33 cellular contexts compared by ENCODE assay signal in the genomic region with DNA sequence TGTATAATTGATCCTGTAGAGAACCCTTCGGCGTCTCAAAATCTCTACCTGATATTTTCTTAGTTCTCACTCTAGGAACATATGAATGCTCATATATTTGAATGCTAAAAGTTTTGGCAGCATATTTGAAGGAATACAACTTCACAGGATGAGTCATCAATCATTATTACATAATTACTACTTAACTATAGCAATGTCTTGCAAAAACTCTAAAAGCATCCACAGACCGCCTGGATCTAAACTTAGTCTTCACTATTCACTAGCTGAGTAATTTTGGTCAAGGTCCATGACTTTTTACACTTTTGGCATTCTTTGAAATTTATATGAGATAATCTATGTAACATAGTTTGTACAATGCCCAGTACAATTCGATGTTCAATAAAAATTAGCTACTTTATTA.
"Had no signal": no experiment of that assay in that cellular context is flagged by ENCODE, and none has a peak within 500 bp of the region (broad histone marks: within the 10 kb centered on the region; RNA-seq: fewer than 3 reads in every experiment).

No MANE protein-coding gene starts in this region.

- H3K4me3 Mint-ChIP-seq: dendritic cell treated with granulocyte-macrophage colony-stimulating factor and Interleukin-4, amounts not matched to agents 40 ng/mL and 50 ng/mL, for 4 days; mesothelial cell of epicardium; naive B cell; natural killer cell treated with Interleukin-12 subunit alpha and Interleukin-12 subunit beta and Interleukin-15 and Interleukin-18, amount 100 ng/mL, for 72 hours; neural crest cell; stimulated activated naive CD8-positive, alpha-beta T cell treated with anti-CD3 and anti-CD28 coated beads, Interleukin-15, amount 100 ng/mL, for 72 hours had no signal

- H3K9me3 ChIP-seq: esophagus muscularis mucosa, gastroesophageal sphincter, heart left ventricle, mucosa of descending colon, neutrophil, right atrium auricular region, suprapubic skin, transverse colon, upper lobe of right lung, uterus had no signal

- H3K4me2 ChIP-seq: hepatocyte, smooth muscle cell had no signal

- H3K4me1 Mint-ChIP-seq: mesothelial cell of epicardium; naive B cell; neural crest cell; stimulated activated naive CD8-positive, alpha-beta T cell treated with anti-CD3 and anti-CD28 coated beads, Interleukin-15, amount 100 ng/mL, for 72 hours had no signal

- FAIRE-seq: endothelial cell of umbilical vein, kidney had no signal

- DNase-seq: effector memory CD4-positive, alpha-beta T cell; foreskin keratinocyte; heart left ventricle; kidney; mesenchymal stem cell; mucosa of descending colon; naive B cell; stimulated activated CD4-positive, alpha-beta T cell treated with anti-CD3 and anti-CD28 coated beads, Interleukin-12 subunit alpha, Interleukin-12 subunit beta, amount 100 ng/mL, for 4 hours; stimulated activated CD4-positive, alpha-beta T cell treated with anti-CD3 and anti-CD28 coated beads, Interleukin-1b, Interleukin-23, amount 100 ng/mL, for 48 hours; stimulated activated CD4-positive, alpha-beta T cell treated with anti-CD3 and anti-CD28 coated beads, Interleukin-4, amount 100 ng/mL, for 1 hour; stimulated activated CD8-positive, alpha-beta memory T cell treated with anti-CD3 and anti-CD28 coated beads, Interleukin-4, amount 100 ng/mL, for 48 hours; stimulated activated naive CD4-positive, alpha-beta T cell; stimulated activated naive CD8-positive, alpha-beta T cell treated with anti-CD3 and anti-CD28 coated beads, Interleukin-15, amount 100 ng/mL, for 72 hours; transverse colon; upper lobe of right lung; uterus had no signal

- H3K36me3 Mint-ChIP-seq: mesothelial cell of epicardium; naive B cell; natural killer cell treated with Interleukin-12 subunit alpha and Interleukin-12 subunit beta and Interleukin-15 and Interleukin-18, amount 100 ng/mL, for 72 hours had no signal

- H2AFZ ChIP-seq: hepatocyte, parathyroid adenoma had no signal

- ATAC-seq: foreskin keratinocyte; gastroesophageal sphincter; heart left ventricle; left lobe of liver; mucosa of descending colon; natural killer cell treated with Interleukin-12 subunit alpha and Interleukin-12 subunit beta and Interleukin-15 and Interleukin-18, amount 100 ng/mL, for 72 hours; sciatic nerve; stimulated activated naive CD8-positive, alpha-beta T cell treated with anti-CD3 and anti-CD28 coated beads, Interleukin-15, amount 100 ng/mL, for 72 hours; upper lobe of right lung had no signal

- H3K27ac Mint-ChIP-seq: dendritic cell treated with granulocyte-macrophage colony-stimulating factor and Interleukin-4, amounts not matched to agents 40 ng/mL and 50 ng/mL, for 4 days; mesothelial cell of epicardium; naive B cell; natural killer cell treated with Interleukin-12 subunit alpha and Interleukin-12 subunit beta and Interleukin-15 and Interleukin-18, amount 100 ng/mL, for 72 hours; progenitor cell of endocrine pancreas; stimulated activated naive CD8-positive, alpha-beta T cell treated with anti-CD3 and anti-CD28 coated beads, Interleukin-15, amount 100 ng/mL, for 72 hours had no signal

- H3K79me2 ChIP-seq: hepatocyte, parathyroid adenoma had no signal

- H3K27me3 ChIP-seq: esophagus muscularis mucosa, foreskin keratinocyte, gastroesophageal sphincter, heart left ventricle, hepatocyte, neutrophil, right atrium auricular region, suprapubic skin, transverse colon, upper lobe of right lung, uterus had no signal

- H3K9ac ChIP-seq: parathyroid adenoma had no signal

- H3K27me3 Mint-ChIP-seq: dendritic cell treated with granulocyte-macrophage colony-stimulating factor and Interleukin-4, amounts not matched to agents 40 ng/mL and 50 ng/mL, for 4 days; progenitor cell of endocrine pancreas had no signal

- H3K36me3 ChIP-seq: esophagus muscularis mucosa, gastroesophageal sphincter, heart left ventricle, neutrophil, right atrium auricular region, suprapubic skin, transverse colon, upper lobe of right lung, uterus had no signal

- H3K4me3 ChIP-seq: esophagus muscularis mucosa, gastroesophageal sphincter, heart left ventricle, hepatocyte, lung, mucosa of descending colon, right atrium auricular region, smooth muscle cell, suprapubic skin, transverse colon, upper lobe of right lung, uterus had no signal

- H3K27ac ChIP-seq: esophagus muscularis mucosa, foreskin keratinocyte, gastroesophageal sphincter, heart left ventricle, hepatocyte, neutrophil, parathyroid adenoma, right atrium auricular region, suprapubic skin, transverse colon, upper lobe of right lung, uterus had no signal

- H3K9me3 Mint-ChIP-seq: dendritic cell treated with granulocyte-macrophage colony-stimulating factor and Interleukin-4, amounts not matched to agents 40 ng/mL and 50 ng/mL, for 4 days; mesothelial cell of epicardium; naive B cell; natural killer cell treated with Interleukin-12 subunit alpha and Interleukin-12 subunit beta and Interleukin-15 and Interleukin-18, amount 100 ng/mL, for 72 hours; neural crest cell; stimulated activated naive CD8-positive, alpha-beta T cell treated with anti-CD3 and anti-CD28 coated beads, Interleukin-15, amount 100 ng/mL, for 72 hours had no signal

- H3K4me1 ChIP-seq: esophagus muscularis mucosa, foreskin keratinocyte, gastroesophageal sphincter, heart left ventricle, parathyroid adenoma, right atrium auricular region, suprapubic skin, transverse colon, upper lobe of right lung, uterus had no signal
